ENCODE assay signal across 2 cellular contexts in the genomic region with DNA sequence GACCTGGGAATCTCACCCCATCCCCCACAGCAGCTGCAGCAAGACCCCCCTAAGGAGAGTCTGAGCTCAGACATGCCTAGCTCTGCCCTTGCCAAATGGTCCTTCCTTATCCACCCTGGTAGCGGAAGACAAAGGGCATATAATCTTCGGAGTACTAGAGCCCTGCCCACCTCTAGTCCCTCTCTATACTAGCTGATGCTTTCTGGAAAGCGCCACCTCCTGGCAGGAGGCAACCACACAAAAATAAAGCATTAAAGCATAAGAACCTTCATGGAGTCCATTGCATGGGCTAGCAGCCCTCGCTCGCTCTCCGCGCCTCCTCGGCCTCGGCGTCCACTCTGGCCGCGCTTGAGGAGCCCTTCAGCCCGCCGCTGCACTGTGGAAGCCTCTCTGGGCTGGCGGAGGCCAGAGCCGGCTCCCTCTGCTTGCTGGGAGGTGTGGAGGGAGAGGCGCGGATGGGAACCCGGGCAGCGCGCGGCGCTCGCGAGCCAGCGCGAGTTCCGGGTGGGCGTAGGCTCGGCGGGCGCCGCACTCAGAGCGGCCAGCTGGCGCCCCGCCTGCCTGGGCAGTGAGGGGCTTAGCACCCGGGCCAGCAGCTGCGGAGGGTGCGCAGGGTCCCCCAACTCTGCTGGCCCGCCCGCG.
TF ChIP-seq lines count a peak whose summit lies in the region.

No MANE protein-coding gene starts in this region.

TF ChIP-seq in SK-N-SH, 30 proteins besides CTCF, POLR2A, EP300 and RAD21 (continued from another document):
- TF ChIP-seq, protein P1, sequence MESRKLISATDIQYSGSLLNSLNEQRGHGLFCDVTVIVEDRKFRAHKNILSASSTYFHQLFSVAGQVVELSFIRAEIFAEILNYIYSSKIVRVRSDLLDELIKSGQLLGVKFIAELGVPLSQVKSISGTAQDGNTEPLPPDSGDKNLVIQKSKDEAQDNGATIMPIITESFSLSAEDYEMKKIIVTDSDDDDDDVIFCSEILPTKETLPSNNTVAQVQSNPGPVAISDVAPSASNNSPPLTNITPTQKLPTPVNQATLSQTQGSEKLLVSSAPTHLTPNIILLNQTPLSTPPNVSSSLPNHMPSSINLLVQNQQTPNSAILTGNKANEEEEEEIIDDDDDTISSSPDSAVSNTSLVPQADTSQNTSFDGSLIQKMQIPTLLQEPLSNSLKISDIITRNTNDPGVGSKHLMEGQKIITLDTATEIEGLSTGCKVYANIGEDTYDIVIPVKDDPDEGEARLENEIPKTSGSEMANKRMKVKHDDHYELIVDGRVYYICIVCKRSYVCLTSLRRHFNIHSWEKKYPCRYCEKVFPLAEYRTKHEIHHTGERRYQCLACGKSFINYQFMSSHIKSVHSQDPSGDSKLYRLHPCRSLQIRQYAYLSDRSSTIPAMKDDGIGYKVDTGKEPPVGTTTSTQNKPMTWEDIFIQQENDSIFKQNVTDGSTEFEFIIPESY (IDR thresholded peaks at IDR 0.05; ENCODE audit: borderline replicate concordance, low read depth): no peak
- no peak for TF ChIP-seq TCF12 (IDR thresholded peaks at IDR 0.05)
- TF ChIP-seq CHD2 (IDR thresholded peaks at IDR 0.05; ENCODE audit: low read length, partially characterized antibody): no peak
- TF ChIP-seq MXI1 (IDR thresholded peaks at IDR 0.05; ENCODE audit: low read depth, low read length): no peak
- TF ChIP-seq POLR2AphosphoS5 (IDR thresholded peaks at IDR 0.05; ENCODE audit: low read depth, low read length): no peak
- no peak for TF ChIP-seq FOXM1 (IDR thresholded peaks at IDR 0.05; ENCODE audit: low read depth)
- TF ChIP-seq JUND (IDR thresholded peaks at IDR 0.05): no peak
- TF ChIP-seq ELF1 (IDR thresholded peaks at IDR 0.05): no peak
- no peak for TF ChIP-seq GABPA (IDR thresholded peaks at IDR 0.05; ENCODE audit: low read depth)
- no peak for TF ChIP-seq FOSL2 (IDR thresholded peaks at IDR 0.05; ENCODE audit: borderline replicate concordance, low read depth)
- no peak for TF ChIP-seq PBX3 (IDR thresholded peaks at IDR 0.05)
- TF ChIP-seq TEAD4 (IDR thresholded peaks at IDR 0.05; ENCODE audit: borderline replicate concordance, insufficient read depth): no peak
- TF ChIP-seq SMC3 (IDR thresholded peaks at IDR 0.05; ENCODE audit: low read depth, low read length): no peak
- TF ChIP-seq, protein P2, sequence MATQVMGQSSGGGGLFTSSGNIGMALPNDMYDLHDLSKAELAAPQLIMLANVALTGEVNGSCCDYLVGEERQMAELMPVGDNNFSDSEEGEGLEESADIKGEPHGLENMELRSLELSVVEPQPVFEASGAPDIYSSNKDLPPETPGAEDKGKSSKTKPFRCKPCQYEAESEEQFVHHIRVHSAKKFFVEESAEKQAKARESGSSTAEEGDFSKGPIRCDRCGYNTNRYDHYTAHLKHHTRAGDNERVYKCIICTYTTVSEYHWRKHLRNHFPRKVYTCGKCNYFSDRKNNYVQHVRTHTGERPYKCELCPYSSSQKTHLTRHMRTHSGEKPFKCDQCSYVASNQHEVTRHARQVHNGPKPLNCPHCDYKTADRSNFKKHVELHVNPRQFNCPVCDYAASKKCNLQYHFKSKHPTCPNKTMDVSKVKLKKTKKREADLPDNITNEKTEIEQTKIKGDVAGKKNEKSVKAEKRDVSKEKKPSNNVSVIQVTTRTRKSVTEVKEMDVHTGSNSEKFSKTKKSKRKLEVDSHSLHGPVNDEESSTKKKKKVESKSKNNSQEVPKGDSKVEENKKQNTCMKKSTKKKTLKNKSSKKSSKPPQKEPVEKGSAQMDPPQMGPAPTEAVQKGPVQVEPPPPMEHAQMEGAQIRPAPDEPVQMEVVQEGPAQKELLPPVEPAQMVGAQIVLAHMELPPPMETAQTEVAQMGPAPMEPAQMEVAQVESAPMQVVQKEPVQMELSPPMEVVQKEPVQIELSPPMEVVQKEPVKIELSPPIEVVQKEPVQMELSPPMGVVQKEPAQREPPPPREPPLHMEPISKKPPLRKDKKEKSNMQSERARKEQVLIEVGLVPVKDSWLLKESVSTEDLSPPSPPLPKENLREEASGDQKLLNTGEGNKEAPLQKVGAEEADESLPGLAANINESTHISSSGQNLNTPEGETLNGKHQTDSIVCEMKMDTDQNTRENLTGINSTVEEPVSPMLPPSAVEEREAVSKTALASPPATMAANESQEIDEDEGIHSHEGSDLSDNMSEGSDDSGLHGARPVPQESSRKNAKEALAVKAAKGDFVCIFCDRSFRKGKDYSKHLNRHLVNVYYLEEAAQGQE (IDR thresholded peaks at IDR 0.05; ENCODE audit: low read depth, low read length): no peak
- no peak for TF ChIP-seq GATA2 (CRISPR knock-in tag; IDR thresholded peaks at IDR 0.05)

TF ChIP-seq in SK-N-SH treated with all-trans-retinoic acid at 6 μM for 48 hours, 23 proteins besides CTCF, POLR2A, EP300 and RAD21 (continued from another document):
- no peak for TF ChIP-seq TSHZ2 (CRISPR knock-in tag; IDR thresholded peaks at IDR 0.05)
- TF ChIP-seq PPARA (CRISPR knock-in tag; IDR thresholded peaks at IDR 0.05; ENCODE audit: borderline replicate concordance): no peak
- TF ChIP-seq, protein P3, sequence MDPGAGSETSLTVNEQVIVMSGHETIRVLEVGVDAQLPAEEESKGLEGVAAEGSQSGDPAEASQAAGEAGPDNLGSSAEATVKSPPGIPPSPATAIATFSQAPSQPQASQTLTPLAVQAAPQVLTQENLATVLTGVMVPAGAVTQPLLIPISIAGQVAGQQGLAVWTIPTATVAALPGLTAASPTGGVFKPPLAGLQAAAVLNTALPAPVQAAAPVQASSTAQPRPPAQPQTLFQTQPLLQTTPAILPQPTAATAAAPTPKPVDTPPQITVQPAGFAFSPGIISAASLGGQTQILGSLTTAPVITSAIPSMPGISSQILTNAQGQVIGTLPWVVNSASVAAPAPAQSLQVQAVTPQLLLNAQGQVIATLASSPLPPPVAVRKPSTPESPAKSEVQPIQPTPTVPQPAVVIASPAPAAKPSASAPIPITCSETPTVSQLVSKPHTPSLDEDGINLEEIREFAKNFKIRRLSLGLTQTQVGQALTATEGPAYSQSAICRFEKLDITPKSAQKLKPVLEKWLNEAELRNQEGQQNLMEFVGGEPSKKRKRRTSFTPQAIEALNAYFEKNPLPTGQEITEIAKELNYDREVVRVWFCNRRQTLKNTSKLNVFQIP (CRISPR knock-in tag; IDR thresholded peaks at IDR 0.05; ENCODE audit: borderline replicate concordance, low read depth): no peak
- no peak for TF ChIP-seq GLIS3 (CRISPR knock-in tag; IDR thresholded peaks at IDR 0.05)
- no peak for TF ChIP-seq ZNF70 (CRISPR knock-in tag; IDR thresholded peaks at IDR 0.05)
- no peak for TF ChIP-seq ZNF8 (CRISPR knock-in tag; IDR thresholded peaks at IDR 0.05)
- TF ChIP-seq SNAI2 (CRISPR knock-in tag; IDR thresholded peaks at IDR 0.05): no peak
- TF ChIP-seq, protein P4, sequence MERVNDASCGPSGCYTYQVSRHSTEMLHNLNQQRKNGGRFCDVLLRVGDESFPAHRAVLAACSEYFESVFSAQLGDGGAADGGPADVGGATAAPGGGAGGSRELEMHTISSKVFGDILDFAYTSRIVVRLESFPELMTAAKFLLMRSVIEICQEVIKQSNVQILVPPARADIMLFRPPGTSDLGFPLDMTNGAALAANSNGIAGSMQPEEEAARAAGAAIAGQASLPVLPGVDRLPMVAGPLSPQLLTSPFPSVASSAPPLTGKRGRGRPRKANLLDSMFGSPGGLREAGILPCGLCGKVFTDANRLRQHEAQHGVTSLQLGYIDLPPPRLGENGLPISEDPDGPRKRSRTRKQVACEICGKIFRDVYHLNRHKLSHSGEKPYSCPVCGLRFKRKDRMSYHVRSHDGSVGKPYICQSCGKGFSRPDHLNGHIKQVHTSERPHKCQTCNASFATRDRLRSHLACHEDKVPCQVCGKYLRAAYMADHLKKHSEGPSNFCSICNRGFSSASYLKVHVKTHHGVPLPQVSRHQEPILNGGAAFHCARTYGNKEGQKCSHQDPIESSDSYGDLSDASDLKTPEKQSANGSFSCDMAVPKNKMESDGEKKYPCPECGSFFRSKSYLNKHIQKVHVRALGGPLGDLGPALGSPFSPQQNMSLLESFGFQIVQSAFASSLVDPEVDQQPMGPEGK (CRISPR knock-in tag; IDR thresholded peaks at IDR 0.05; ENCODE audit: borderline replicate concordance): no peak
- TF ChIP-seq ESRRG (CRISPR knock-in tag; IDR thresholded peaks at IDR 0.05): no peak
- no peak for TF ChIP-seq ISL1 (CRISPR knock-in tag; IDR thresholded peaks at IDR 0.05)
- TF ChIP-seq TCF4 (CRISPR knock-in tag; IDR thresholded peaks at IDR 0.05; ENCODE audit: borderline replicate concordance): no peak
- no peak for TF ChIP-seq ZFP3 (CRISPR knock-in tag; IDR thresholded peaks at IDR 0.05)
- TF ChIP-seq ZC3H10 (CRISPR knock-in tag; IDR thresholded peaks at IDR 0.05): no peak
- no peak for TF ChIP-seq OSR1 (CRISPR knock-in tag; IDR thresholded peaks at IDR 0.05)
- no peak for TF ChIP-seq CSRNP3 (CRISPR knock-in tag; IDR thresholded peaks at IDR 0.05)
- no peak for TF ChIP-seq CSDC2 (CRISPR knock-in tag; IDR thresholded peaks at IDR 0.05)
- no peak for TF ChIP-seq BACH2 (CRISPR knock-in tag; IDR thresholded peaks at IDR 0.05; ENCODE audit: borderline replicate concordance)
- TF ChIP-seq, protein P5, sequence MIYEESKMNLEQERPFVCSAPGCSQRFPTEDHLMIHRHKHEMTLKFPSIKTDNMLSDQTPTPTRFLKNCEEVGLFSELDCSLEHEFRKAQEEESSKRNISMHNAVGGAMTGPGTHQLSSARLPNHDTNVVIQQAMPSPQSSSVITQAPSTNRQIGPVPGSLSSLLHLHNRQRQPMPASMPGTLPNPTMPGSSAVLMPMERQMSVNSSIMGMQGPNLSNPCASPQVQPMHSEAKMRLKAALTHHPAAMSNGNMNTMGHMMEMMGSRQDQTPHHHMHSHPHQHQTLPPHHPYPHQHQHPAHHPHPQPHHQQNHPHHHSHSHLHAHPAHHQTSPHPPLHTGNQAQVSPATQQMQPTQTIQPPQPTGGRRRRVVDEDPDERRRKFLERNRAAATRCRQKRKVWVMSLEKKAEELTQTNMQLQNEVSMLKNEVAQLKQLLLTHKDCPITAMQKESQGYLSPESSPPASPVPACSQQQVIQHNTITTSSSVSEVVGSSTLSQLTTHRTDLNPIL (CRISPR knock-in tag; IDR thresholded peaks at IDR 0.05; ENCODE audit: low read depth): no peak
